Comparison of ENCODE assay signal across 8 cellular contexts in genomic region chr14:92121670-92122350, GRCh38. TPM values are rescaled to one million over a fixed set of nuclear protein-coding genes. Genes with fewer than 3 reads are reported as not detected.
DNase-seq lines count a peak whose midpoint lies in the region; ATAC-seq and TF ChIP-seq lines count a peak whose summit lies in the region.

Gene CPSF2 (plus strand): TSS chr14:92121969. CDS start chr14:92130985, 9,016 bp downstream.
Gene NDUFB1 (minus strand): TSS chr14:92121706. CDS start chr14:92117637, 4,069 bp downstream.

- H3K9me3 ChIP-seq in lung (ENCODE audit: control insufficient read depth in 2 of 2, insufficient read depth in 1 of 2, low read length in 1 of 2) = no peaks in the 10 kb centered on the region

- H3K9me3 Mint-ChIP-seq in activated CD8-positive, alpha-beta T cell treated with anti-CD3 and anti-CD28 coated beads, Interleukin-2, amount 10 ng/mL, durations not matched to agents 7 days and 5 days (ENCODE audit: insufficient read depth) = no peaks in the 10 kb centered on the region

- peaks cover 6 to 11% of the 10 kb centered on the region in 2 donors for H3K4me1 ChIP-seq in lung (ENCODE audit: control insufficient read depth in 2 of 2, insufficient read depth in 2 of 2, low read length in 2 of 2)

- no peaks in the 10 kb centered on the region for H3K27me3 ChIP-seq in lung (ENCODE audit: control insufficient read depth, insufficient read depth)

- CTCF ChIA-PET in activated CD8-positive, alpha-beta T cell treated with anti-CD3 and anti-CD28 coated beads, Interleukin-2, amount 10 ng/mL, durations not matched to agents 7 days and 5 days (lab: Charles Lee) = interaction anchor here (0.8 to 13.4 kb wide), 9 partner anchors 11 to 540 kb away, joined by 3 to 213 read pairs (median 4); partner anchors contain the start of gene ATXN3

- H3K27ac Mint-ChIP-seq in activated CD8-positive, alpha-beta T cell treated with anti-CD3 and anti-CD28 coated beads, Interleukin-2, amount 10 ng/mL, durations not matched to agents 7 days and 5 days = peak within 1 kb of the TSS; percentile 100

- peak within 1 kb of the TSS; percentile 87 for H3K4me3 ChIP-seq in lung

- 0 to 1% methylated on average over 48 to 55 of the region's 55 CpGs for WGBS in lung, 2 donors

- H3K36me3 Mint-ChIP-seq in activated CD8-positive, alpha-beta T cell treated with anti-CD3 and anti-CD28 coated beads, Interleukin-2, amount 10 ng/mL, durations not matched to agents 7 days and 5 days (ENCODE audit: low read depth) = peaks cover 46% of the 10 kb centered on the region

- DNase-seq in CD1c-positive myeloid dendritic cell (ENCODE audit: extremely low spot score) (peak; percentile 87), NCI-H82 (lab: John Stamatoyannopoulos, UW) (peak; percentile 85), ecto neural progenitor cell (ENCODE audit: low spot score) (peak; percentile 91), lung (ENCODE audit: low spot score) (peak; percentile 84)
- DNase-seq in activated CD8-positive, alpha-beta T cell treated with anti-CD3 and anti-CD28 coated beads, Interleukin-2, amount 10 ng/mL, durations not matched to agents 7 days and 5 days = peak; percentile 88
- peak; percentile 71 to 84 (median 73) for DNase-seq in stimulated activated CD4-positive, alpha-beta T cell treated with anti-CD3 and anti-CD28 coated beads, TNF-alpha, amount 100 ng/mL, for 48 hours (ENCODE audit: low read depth in 3 of 3)

- H3K4me3 Mint-ChIP-seq in activated CD8-positive, alpha-beta T cell treated with anti-CD3 and anti-CD28 coated beads, Interleukin-2, amount 10 ng/mL, durations not matched to agents 7 days and 5 days = peak within 1 kb of the TSS; percentile 97

- ATAC-seq in GM19351 (IDR thresholded peaks at IDR 0.05; ENCODE audit: unreplicated experiment) (peak; percentile 84), HG03520 (IDR thresholded peaks at IDR 0.05; ENCODE audit: unreplicated experiment) (peak; percentile 80), lung (ENCODE audit: insufficient read depth, low FRiP score) (peak; percentile 91)
- peak; percentile 93 for ATAC-seq in activated CD8-positive, alpha-beta T cell treated with anti-CD3 and anti-CD28 coated beads, Interleukin-2, amount 10 ng/mL, durations not matched to agents 7 days and 5 days

- POLR2A ChIA-PET in activated CD8-positive, alpha-beta T cell treated with anti-CD3 and anti-CD28 coated beads, Interleukin-2, amount 10 ng/mL, durations not matched to agents 7 days and 5 days (lab: Charles Lee) = interaction anchor here (0.6 to 3.6 kb wide), 16 partner anchors 10 to 619 kb away, joined by 3 to 31 read pairs (median 4); partner anchors contain the start of genes ATXN3 and TRIP11

- peaks cover under 1 to 1% of the 10 kb centered on the region in 2 donors for H3K36me3 ChIP-seq in lung (ENCODE audit: control insufficient read depth in 2 of 2, insufficient read depth in 2 of 2, low read length in 2 of 2)

- no peak for TF ChIP-seq CTCF in lung (IDR thresholded peaks at IDR 0.05; ENCODE audit: control extremely low read depth, extremely low read depth)

- H3K27ac ChIP-seq in lung (ENCODE audit: low read depth in 1 of 2, low read length in 1 of 2) = peak within 1 kb of the TSS; percentile 95 to 97

- peaks cover 48% of the 10 kb centered on the region for H3K4me1 Mint-ChIP-seq in activated CD8-positive, alpha-beta T cell treated with anti-CD3 and anti-CD28 coated beads, Interleukin-2, amount 10 ng/mL, durations not matched to agents 7 days and 5 days (ENCODE audit: low read depth)

- no peaks in the 10 kb centered on the region for H3K27me3 Mint-ChIP-seq in activated CD8-positive, alpha-beta T cell treated with anti-CD3 and anti-CD28 coated beads, Interleukin-2, amount 10 ng/mL, durations not matched to agents 7 days and 5 days (ENCODE audit: low read depth)

RNA-seq across cellular contexts. Expression of gene CPSF2, which starts in this region (rescaled TPM):
- 10 to 100 TPM; 63.7 to 85.4 TPM for total RNA-seq in activated CD8-positive, alpha-beta T cell treated with anti-CD3 and anti-CD28 coated beads, Interleukin-2, amount 10 ng/mL, durations not matched to agents 7 days and 5 days
- 10 to 100 TPM; 30.9 to 49.6 TPM for total RNA-seq in lung
- polyA plus RNA-seq in lung = 10 to 100 TPM in 1 of 2 donors, 1 to 10 TPM in 1; 6.1 to 17.3 TPM

RNA-seq across cellular contexts. Expression of gene NDUFB1, which starts in this region (rescaled TPM):
- 100 to 1,000 TPM; 127 to 130 TPM for total RNA-seq in activated CD8-positive, alpha-beta T cell treated with anti-CD3 and anti-CD28 coated beads, Interleukin-2, amount 10 ng/mL, durations not matched to agents 7 days and 5 days
- 100 to 1,000 TPM; 108 to 173 TPM for total RNA-seq in lung
- 1,000 to 10,000 TPM in 1 of 2 donors, 100 to 1,000 TPM in 1; 309 to 1,169 TPM for polyA plus RNA-seq in lung

Comparison
In these comparisons a context has a peak if more than half of its experiments do, and no peak if none do; other contexts are left out.
1. Peak in every context shown above with its lines: DNase-seq, ATAC-seq, H3K4me3 ChIP-seq and H3K27ac ChIP-seq.